ENCODE assay signal across 8 cellular contexts in genomic region chr18:22932885-22933205, GRCh38.
DNase-seq lines count a peak whose midpoint lies in the region; ATAC-seq and TF ChIP-seq lines count a peak whose summit lies in the region.

No MANE protein-coding gene starts in this region.

- DNase-seq in HAP-1 (ENCODE audit: low spot score in 2 of 2) (no peak), NCI-H345 (lab: John Stamatoyannopoulos, UW) (peak; percentile 49), NCI-H2107 (lab: John Stamatoyannopoulos, UW) (no peak), DMS153 treated with DMSO at 0.1 percent for 48 hours (lab: John Stamatoyannopoulos, UW; ENCODE audit: unreplicated experiment) (no peak), SKM-1 treated with dmso at 0.1 percent for 144 hours (lab: John Stamatoyannopoulos, UW; ENCODE audit: unreplicated experiment) (no peak)
- DNase-seq in effector memory CD4-positive, alpha-beta T cell = no peak

- peak overlapping the region; percentile 80 for H3K4me3 ChIP-seq in HAP-1
- H3K4me3 ChIP-seq in effector memory CD4-positive, alpha-beta T cell (ENCODE audit: insufficient read depth, low read depth, low read length, poor library complexity, severe bottlenecking) = peak overlapping the region; percentile 68

- peaks cover 10% of the 10 kb centered on the region; the same call in 1 of the 2 replicates for H3K4me1 ChIP-seq in HAP-1
- peaks cover 4% of the 10 kb centered on the region for H3K4me1 ChIP-seq in effector memory CD4-positive, alpha-beta T cell (ENCODE audit: control insufficient read depth, insufficient read depth, low read length, poor library complexity, severe bottlenecking)

- no peaks in the 10 kb centered on the region for H3K9me3 ChIP-seq in HAP-1
- H3K9me3 ChIP-seq in effector memory CD4-positive, alpha-beta T cell (ENCODE audit: control insufficient read depth, low read length) = no peaks in the 10 kb centered on the region

- H3K36me3 ChIP-seq in HAP-1 (replicated peaks) = peaks cover 5% of the 10 kb centered on the region
- no peaks in the 10 kb centered on the region for H3K36me3 ChIP-seq in effector memory CD4-positive, alpha-beta T cell (ENCODE audit: control insufficient read depth, insufficient read depth, low read length)

- H3K27me3 ChIP-seq in HAP-1 (ENCODE audit: low read depth) = no peaks in the 10 kb centered on the region
- H3K27me3 ChIP-seq in effector memory CD4-positive, alpha-beta T cell (replicated peaks; ENCODE audit: control insufficient read depth, insufficient read depth, low read length, poor library complexity, severe bottlenecking) = no peaks in the 10 kb centered on the region

- H3K27ac Mint-ChIP-seq in nephron = peak overlapping the region; percentile 89 to 93 (median 93)

- peak overlapping the region; percentile 76 for H3K27ac ChIP-seq in effector memory CD4-positive, alpha-beta T cell (ENCODE audit: insufficient read depth, low read length, poor library complexity, severe bottlenecking)

- H3K4me3 Mint-ChIP-seq in nephron = peak overlapping the region; percentile 89 to 94 (median 90)

- H3K27me3 Mint-ChIP-seq in nephron (ENCODE audit: low read depth) = no peaks in the 10 kb centered on the region

- in situ Hi-C loops in HAP-1 (cut with MboI; ENCODE audit: low sequenced_read_pairs) = no loop called here

- peaks cover 6% of the 10 kb centered on the region for H3K36me3 Mint-ChIP-seq in nephron (ENCODE audit: low read depth)

- peak; percentile 18 for ATAC-seq in GM18520 (IDR thresholded peaks at IDR 0.05; ENCODE audit: unreplicated experiment)

- peaks cover 40% of the 10 kb centered on the region for H3K4me1 Mint-ChIP-seq in nephron

- no peaks in the 10 kb centered on the region for H3K9me3 Mint-ChIP-seq in nephron

- no peak for TF ChIP-seq CTCF in nephron (IDR thresholded peaks at IDR 0.05; ENCODE audit: unreplicated experiment in 3 of 3)
